In genomic region chr13:111344471-111345191, GRCh38 we compare ENCODE assay signal across 9 cellular contexts. TPM values are rescaled to one million over a fixed set of nuclear protein-coding genes. Genes with fewer than 3 reads are reported as not detected.
DNase-seq lines count a peak whose midpoint lies in the region; ATAC-seq, FAIRE-seq and TF ChIP-seq lines count a peak whose summit lies in the region.
"Had no signal": no experiment of that assay in that cellular context is flagged by ENCODE, and none has a peak within 500 bp of the region (broad histone marks: within the 10 kb centered on the region; RNA-seq: fewer than 3 reads in every experiment).

No MANE protein-coding gene starts in this region.

- no peak overlapping the region for H3K27ac ChIP-seq in pancreas

- H3K27me3 ChIP-seq in pancreas = no peaks in the 10 kb centered on the region

- H3K36me3 Mint-ChIP-seq in immature natural killer cell = peaks cover 0 to 18% (median 4%) of the 10 kb centered on the region in 3 donors

- intact Hi-C loops in pancreas (cut with DNase I) = no loop called here

- H3K9me3 ChIP-seq in pancreas = no peaks in the 10 kb centered on the region

- H3K9me3 Mint-ChIP-seq in immature natural killer cell = peaks cover 0 to 2% (median 0%) of the 10 kb centered on the region in 6 donors
- H3K9me3 Mint-ChIP-seq: T-cell had no signal

- H3K36me3 ChIP-seq in pancreas = no peaks in the 10 kb centered on the region

- H3K4me3 ChIP-seq in GM12864 (ENCODE audit: low read depth, low read length) (no peak overlapping the region), pancreas (no peak overlapping the region)

- no peaks in the 10 kb centered on the region for H3K4me1 ChIP-seq in pancreas

- peaks cover 0 to 6% (median 0%) of the 10 kb centered on the region in 3 donors for H3K27me3 Mint-ChIP-seq in immature natural killer cell (ENCODE audit: low read depth in 3 of 3)
- H3K27me3 Mint-ChIP-seq: T-cell had no signal

- no peak for FAIRE-seq in pancreas (lab: Jason Lieb, UNC)

- peaks cover 8 to 19% of the 10 kb centered on the region in 2 donors for H3K4me1 Mint-ChIP-seq in immature natural killer cell
- H3K4me1 Mint-ChIP-seq: T-cell had no signal

- TF ChIP-seq CTCF in GM12864 (IDR thresholded peaks at IDR 0.05; ENCODE audit: low read depth, low read length, missing control alignments) (peak; percentile 28), pancreas (IDR thresholded peaks at IDR 0.05) (no peak)

- WGBS in pancreas, 2 donors = 66 to 73% methylated on average over 25 of the region's 25 CpGs

- ATAC-seq in pancreas (peak; percentile 63 to 96 (median 70)), GM21786 (IDR thresholded peaks at IDR 0.05; ENCODE audit: unreplicated experiment) (no peak), GM21390 (IDR thresholded peaks at IDR 0.05; ENCODE audit: unreplicated experiment) (no peak)
- ATAC-seq: T-cell had no signal

- H3K4me3 Mint-ChIP-seq in immature natural killer cell = no peak overlapping the region
- H3K4me3 Mint-ChIP-seq: T-cell had no signal

- no peak overlapping the region for H3K27ac Mint-ChIP-seq in immature natural killer cell
- H3K27ac Mint-ChIP-seq: T-cell had no signal

- DNase-seq in GM12864 (ENCODE audit: low read depth) (no peak), NCI-H2107 treated with DMSO at 0.1 percent for 48 hours (lab: John Stamatoyannopoulos, UW; ENCODE audit: unreplicated experiment) (peak; percentile 96), dermis blood vessel endothelial cell (peak; percentile 6), pancreas (peak in 4 of 6 donors; percentile 28 to 55 (median 40)), NCI-H187 treated with DMSO at 0.1 percent for 48 hours (lab: John Stamatoyannopoulos, UW) (no peak), immature natural killer cell (no peak)
- DNase-seq: T-cell had no signal

RNA-seq across cellular contexts. Expression of gene TEX29, which starts 24.2 kb away (rescaled TPM):
- total RNA-seq in dermis blood vessel endothelial cell = 0.14 and 0.85 TPM in 2 replicates
- under 1 TPM in 2 of 6 donors, not detected in 4; 0.23 to 0.47 TPM for total RNA-seq in pancreas
- polyA plus RNA-seq in pancreas = 1 to 10 TPM; 2.2 to 3.8 TPM
- 1 to 10 TPM in 1 of 3 donors, not detected in 2; 1.4 TPM for polyA plus RNA-seq in immature natural killer cell

Comparison
In these comparisons a context has a peak if more than half of its experiments do, and no peak if none do; other contexts are left out.
1. DNase-seq: peak in NCI-H2107 treated with DMSO at 0.1 percent for 48 hours (single experiment), dermis blood vessel endothelial cell (single experiment) and pancreas (4 of 6); none in GM12864 (single experiment), NCI-H187 treated with DMSO at 0.1 percent for 48 hours (single experiment) and immature natural killer cell (0 of 3).
2. ATAC-seq: peak in pancreas (4 of 4); none in GM21786 (single experiment) and GM21390 (single experiment).